15 cellular contexts compared by ENCODE assay signal in genomic region chr6:158417760-158418098, GRCh38.
DNase-seq lines count a peak whose midpoint lies in the region; ATAC-seq and TF ChIP-seq lines count a peak whose summit lies in the region.
"Had no signal": no experiment of that assay in that cellular context is flagged by ENCODE, and none has a peak within 500 bp of the region (broad histone marks: within the 10 kb centered on the region; RNA-seq: fewer than 3 reads in every experiment).

No MANE protein-coding gene starts in this region.

- H3K4me1 Mint-ChIP-seq in mesothelial cell of epicardium (no peaks in the 10 kb centered on the region), natural killer cell (peaks cover 0 to 11% of the 10 kb centered on the region in 2 donors)
- H3K4me1 Mint-ChIP-seq: activated CD4-positive, alpha-beta T cell treated with anti-CD3 and anti-CD28 coated beads, Interleukin-2, amount 10 ng/mL, durations not matched to agents 24 days and 14 days; B cell had no signal

- H3K4me1 ChIP-seq in left ventricle myocardium inferior, result peaks cover 8% of the 10 kb centered on the region
- H3K4me1 ChIP-seq: right lobe of liver, tibial artery had no signal

- H3K27me3 ChIP-seq in left ventricle myocardium inferior (ENCODE audit: low read depth), result no peaks in the 10 kb centered on the region
- H3K27me3 ChIP-seq: right lobe of liver, tibial artery had no signal

- no peak overlapping the region for H3K4me3 ChIP-seq in SK-N-MC
- no peak overlapping the region for H3K4me3 ChIP-seq in epithelial cell of esophagus (ENCODE audit: low read length)
- no peak overlapping the region for H3K4me3 ChIP-seq in left ventricle myocardium inferior
- H3K4me3 ChIP-seq: coronary artery, right lobe of liver, tibial artery had no signal

- H3K27ac Mint-ChIP-seq in mesothelial cell of epicardium (peak overlapping the region; percentile 43), natural killer cell (no peak overlapping the region)
- H3K27ac Mint-ChIP-seq: activated CD4-positive, alpha-beta T cell treated with anti-CD3 and anti-CD28 coated beads, Interleukin-2, amount 10 ng/mL, durations not matched to agents 24 days and 14 days; activated T-helper 2 cell treated with anti-CD3 and anti-CD28 coated beads, Interferon-gamma antibody, Interleukin-2, Interleukin-4, amounts not matched to agents 10 μg/mL and 5 μg/mL and 100 μg/mL, durations not matched to agents 14 hours and 24 hours and 36 hours; B cell had no signal

- H3K4me3 Mint-ChIP-seq in mesothelial cell of epicardium, result no peak overlapping the region
- H3K4me3 Mint-ChIP-seq in natural killer cell, result no peak overlapping the region
- H3K4me3 Mint-ChIP-seq: activated CD4-positive, alpha-beta T cell treated with anti-CD3 and anti-CD28 coated beads, Interleukin-2, amount 10 ng/mL, durations not matched to agents 24 days and 14 days; B cell had no signal

- peak; percentile 79 for DNase-seq in AG20443 (ENCODE audit: low spot score)
- no peak for DNase-seq in SK-N-MC (ENCODE audit: low read depth, low spot score)
- DNase-seq in epithelial cell of esophagus (ENCODE audit: low read depth), result peak; percentile 38
- DNase-seq in mesothelial cell of epicardium (ENCODE audit: low spot score in 2 of 2, unreplicated experiment in 2 of 2), result no peak
- DNase-seq in Right ventricle myocardium superior, result no peak
- DNase-seq in left ventricle myocardium inferior, result no peak
- DNase-seq in natural killer cell, result no peak
- DNase-seq: activated CD4-positive, alpha-beta T cell treated with anti-CD3 and anti-CD28 coated beads, Interleukin-2, amount 10 ng/mL, durations not matched to agents 24 days and 14 days; NCI-H748 treated with DMSO at 0.1 percent for 48 hours; right lobe of liver; tibial artery had no signal

- TF ChIP-seq CTCF in epithelial cell of esophagus (IDR thresholded peaks at IDR 0.05; ENCODE audit: insufficient read depth, low read depth, low read length, missing control alignments), result no peak
- TF ChIP-seq CTCF in mesothelial cell of epicardium (IDR thresholded peaks at IDR 0.05; ENCODE audit: unreplicated experiment), result no peak
- no peak for TF ChIP-seq CTCF in left ventricle myocardium inferior (IDR thresholded peaks at IDR 0.05; ENCODE audit: borderline replicate concordance)
- TF ChIP-seq CTCF in natural killer cell (IDR thresholded peaks at IDR 0.05), result no peak

- H3K9ac ChIP-seq in SK-N-MC (ENCODE audit: insufficient read length), result no peak overlapping the region

- H3K36me3 ChIP-seq in SK-N-MC (ENCODE audit: insufficient read depth, low read length) (peaks cover 10% of the 10 kb centered on the region; the same call in 1 of the 2 replicates), left ventricle myocardium inferior (peaks cover 24% of the 10 kb centered on the region)
- H3K36me3 ChIP-seq: right lobe of liver had no signal

- H3K9me3 Mint-ChIP-seq in mesothelial cell of epicardium, result peaks cover 18% of the 10 kb centered on the region
- H3K9me3 Mint-ChIP-seq in natural killer cell, result no peaks in the 10 kb centered on the region
- H3K9me3 Mint-ChIP-seq: activated CD4-positive, alpha-beta T cell treated with anti-CD3 and anti-CD28 coated beads, Interleukin-2, amount 10 ng/mL, durations not matched to agents 24 days and 14 days had no signal

- ATAC-seq in Right ventricle myocardium superior (ENCODE audit: poor library complexity), result no peak
- ATAC-seq in GM18502 (IDR thresholded peaks at IDR 0.05; ENCODE audit: poor library complexity, unreplicated experiment), result no peak
- no peak for ATAC-seq in natural killer cell
- ATAC-seq: right lobe of liver had no signal

- H3K9me3 ChIP-seq in SK-N-MC (ENCODE audit: low read depth, low read length) (peaks cover 6% of the 10 kb centered on the region; the same call in 1 of the 2 replicates), left ventricle myocardium inferior (replicated peaks) (peaks cover 13% of the 10 kb centered on the region)
- H3K9me3 ChIP-seq: right lobe of liver, tibial artery had no signal

- H3K36me3 Mint-ChIP-seq in mesothelial cell of epicardium, result peaks cover 56% of the 10 kb centered on the region
- no peaks in the 10 kb centered on the region for H3K36me3 Mint-ChIP-seq in natural killer cell

- H3K27ac ChIP-seq in SK-N-MC (peak overlapping the region; percentile 60), left ventricle myocardium inferior (replicated peaks) (no peak overlapping the region)
- H3K27ac ChIP-seq: coronary artery, right lobe of liver, tibial artery had no signal

- intact Hi-C loops in Right ventricle myocardium superior (cut with DNase I), result no loop called here
- intact Hi-C loops in left ventricle myocardium inferior (cut with micrococcal nuclease), result no loop called here
- intact Hi-C loops in natural killer cell (cut with micrococcal nuclease), result no loop called here

- no peaks in the 10 kb centered on the region for H3K27me3 Mint-ChIP-seq in mesothelial cell of epicardium (ENCODE audit: low read depth)
- no peaks in the 10 kb centered on the region for H3K27me3 Mint-ChIP-seq in natural killer cell (ENCODE audit: low read depth in 2 of 2)
- H3K27me3 Mint-ChIP-seq: activated CD4-positive, alpha-beta T cell treated with anti-CD3 and anti-CD28 coated beads, Interleukin-2, amount 10 ng/mL, durations not matched to agents 24 days and 14 days; B cell had no signal

Comparison
In these comparisons a context has a peak if more than half of its experiments do, and no peak if none do; other contexts are left out.
1. DNase-seq: peak in AG20443 (single experiment) and epithelial cell of esophagus (single experiment); none in SK-N-MC (single experiment), mesothelial cell of epicardium (0 of 2), Right ventricle myocardium superior (single experiment), left ventricle myocardium inferior (single experiment) and natural killer cell (single experiment).